ENCODE assay signal across 14 cellular contexts in genomic region chr2:66461751-66462150, GRCh38. TPM values are rescaled to one million over a fixed set of nuclear protein-coding genes. Genes with fewer than 3 reads are reported as not detected.
A peak's percentile ranks its signal among the peaks of the same experiment; 100 is the strongest.
DNase-seq lines count a peak whose midpoint lies in the region; ATAC-seq and TF ChIP-seq lines count a peak whose summit lies in the region.
"Had no signal": no experiment of that assay in that cellular context is flagged by ENCODE, and none has a peak within 500 bp of the region (broad histone marks: within the 10 kb centered on the region; RNA-seq: fewer than 3 reads in every experiment).

No MANE protein-coding gene starts in this region.

- H3K27ac Mint-ChIP-seq in endodermal cell (no peak overlapping the region), nephron (peak overlapping the region; percentile 58 to 79 (median 63))
- no peak overlapping the region for H3K27ac Mint-ChIP-seq in activated naive CD8-positive, alpha-beta T cell treated with anti-CD3 and anti-CD28 coated beads for 36 hours
- no peak overlapping the region for H3K27ac Mint-ChIP-seq in stimulated activated naive B cell treated with anti-CD40 and anti-IgM and Interleukin-4, amounts not matched to agents 10 μg/mL and 1 μg/mL and 100 μg/mL, for 72 hours

- H3K27me3 Mint-ChIP-seq in endodermal cell (ENCODE audit: insufficient read depth) (peaks cover 15% of the 10 kb centered on the region), nephron (ENCODE audit: low read depth) (no peaks in the 10 kb centered on the region)
- H3K27me3 Mint-ChIP-seq in activated naive CD8-positive, alpha-beta T cell treated with anti-CD3 and anti-CD28 coated beads for 36 hours, result peaks cover 5% of the 10 kb centered on the region
- H3K27me3 Mint-ChIP-seq in stimulated activated naive B cell treated with anti-CD40 and anti-IgM and Interleukin-4, amounts not matched to agents 10 μg/mL and 1 μg/mL and 100 μg/mL, for 72 hours, result no peaks in the 10 kb centered on the region

- H3K9me3 ChIP-seq in SK-N-MC (ENCODE audit: low read depth, low read length), result no peaks in the 10 kb centered on the region
- H3K9me3 ChIP-seq in endodermal cell (ENCODE audit: control insufficient read depth, low read length), result no peaks in the 10 kb centered on the region

- no peak overlapping the region for H3K4me3 Mint-ChIP-seq in endodermal cell
- H3K4me3 Mint-ChIP-seq in nephron, result peak overlapping the region; percentile 33 to 53 (median 44)
- H3K4me3 Mint-ChIP-seq in activated naive CD8-positive, alpha-beta T cell treated with anti-CD3 and anti-CD28 coated beads for 36 hours, result no peak overlapping the region
- no peak overlapping the region for H3K4me3 Mint-ChIP-seq in stimulated activated naive B cell treated with anti-CD40 and anti-IgM and Interleukin-4, amounts not matched to agents 10 μg/mL and 1 μg/mL and 100 μg/mL, for 72 hours

- H3K9ac ChIP-seq in SK-N-MC (ENCODE audit: insufficient read length), result no peak overlapping the region
- no peak overlapping the region for H3K9ac ChIP-seq in endodermal cell (ENCODE audit: extremely low read depth, low read length, poor library complexity, severe bottlenecking)

- 78 to 96% methylated on average over 2 of the region's 2 CpGs for WGBS in endodermal cell (ENCODE audit: insufficient coverage in 1 of 2, insufficient read length in 1 of 2), 2 experiments

- ATAC-seq in stimulated activated naive B cell treated with anti-CD40 and anti-IgM and Interleukin-4, amounts not matched to agents 10 μg/mL and 1 μg/mL and 100 μg/mL, for 72 hours (replicated peaks), result no peak
- ATAC-seq: HepG2, Panc1 had no signal

- peaks cover 100% of the 10 kb centered on the region for H3K36me3 ChIP-seq in SK-N-MC (ENCODE audit: insufficient read depth, low read length)
- no peaks in the 10 kb centered on the region for H3K36me3 ChIP-seq in endodermal cell (ENCODE audit: control insufficient read depth, insufficient read depth, low read length)

- no peak for DNase-seq in SK-N-MC (ENCODE audit: low read depth, low spot score)
- no peak for DNase-seq in endodermal cell
- DNase-seq in substantia nigra (lab: John Stamatoyannopoulos, UW), result no peak
- no peak for DNase-seq in activated naive CD8-positive, alpha-beta T cell treated with anti-CD3 and anti-CD28 coated beads for 36 hours
- no peak for DNase-seq in occipital lobe (lab: John Stamatoyannopoulos, UW)
- no peak for DNase-seq in stimulated activated naive B cell treated with anti-CD40 and anti-IgM and Interleukin-4, amounts not matched to agents 10 μg/mL and 1 μg/mL and 100 μg/mL, for 72 hours
- DNase-seq: ACHN, DMS79, KG1, MV-4-11, NCI-H1694 treated with DMSO at 0.1 percent for 48 hours had no signal

- H3K36me3 Mint-ChIP-seq in endodermal cell (ENCODE audit: low read depth) (no peaks in the 10 kb centered on the region), nephron (ENCODE audit: low read depth) (peaks cover 87% of the 10 kb centered on the region)
- no peaks in the 10 kb centered on the region for H3K36me3 Mint-ChIP-seq in activated naive CD8-positive, alpha-beta T cell treated with anti-CD3 and anti-CD28 coated beads for 36 hours
- H3K36me3 Mint-ChIP-seq in stimulated activated naive B cell treated with anti-CD40 and anti-IgM and Interleukin-4, amounts not matched to agents 10 μg/mL and 1 μg/mL and 100 μg/mL, for 72 hours, result no peaks in the 10 kb centered on the region

- H3K27ac ChIP-seq in SK-N-MC, result peak overlapping the region; percentile 87
- H3K27ac ChIP-seq in endodermal cell (ENCODE audit: low read depth, low read length), result peak overlapping the region; percentile 40
- H3K27ac ChIP-seq in substantia nigra (ENCODE audit: low read depth, low read length, poor library complexity, severe bottlenecking), result peak overlapping the region; percentile 85

- H3K27me3 ChIP-seq in endodermal cell (ENCODE audit: control insufficient read depth, insufficient read depth, low read length, poor library complexity, severe bottlenecking), result no peaks in the 10 kb centered on the region

- TF ChIP-seq CTCF in endodermal cell (conservative IDR thresholded peaks at IDR 0.05), result no peak
- no peak for TF ChIP-seq CTCF in nephron (IDR thresholded peaks at IDR 0.05; ENCODE audit: unreplicated experiment in 3 of 3)

- H3K9me3 Mint-ChIP-seq in endodermal cell (no peaks in the 10 kb centered on the region), nephron (no peaks in the 10 kb centered on the region)
- no peaks in the 10 kb centered on the region for H3K9me3 Mint-ChIP-seq in activated naive CD8-positive, alpha-beta T cell treated with anti-CD3 and anti-CD28 coated beads for 36 hours
- no peaks in the 10 kb centered on the region for H3K9me3 Mint-ChIP-seq in stimulated activated naive B cell treated with anti-CD40 and anti-IgM and Interleukin-4, amounts not matched to agents 10 μg/mL and 1 μg/mL and 100 μg/mL, for 72 hours

- H3K4me1 Mint-ChIP-seq in endodermal cell, result peaks cover 2% of the 10 kb centered on the region
- peaks cover 72% of the 10 kb centered on the region for H3K4me1 Mint-ChIP-seq in nephron
- H3K4me1 Mint-ChIP-seq in activated naive CD8-positive, alpha-beta T cell treated with anti-CD3 and anti-CD28 coated beads for 36 hours, result no peaks in the 10 kb centered on the region
- no peaks in the 10 kb centered on the region for H3K4me1 Mint-ChIP-seq in stimulated activated naive B cell treated with anti-CD40 and anti-IgM and Interleukin-4, amounts not matched to agents 10 μg/mL and 1 μg/mL and 100 μg/mL, for 72 hours

- H3K4me3 ChIP-seq in SK-N-MC (peak overlapping the region; percentile 29), endodermal cell (ENCODE audit: low read length) (no peak overlapping the region)

- no peaks in the 10 kb centered on the region for H3K4me1 ChIP-seq in endodermal cell (ENCODE audit: control insufficient read depth, insufficient read depth, low read length)

RNA-seq across cellular contexts. Expression of gene MEIS1, which starts 26.8 kb away (rescaled TPM):
- total RNA-seq in endodermal cell, result 1 to 10 TPM; 1.8 to 2.3 TPM
- 80.5 TPM for polyA plus RNA-seq in endodermal cell (2013, experiment 1 of 2)
- polyA plus RNA-seq in endodermal cell (2013, experiment 2 of 2), result 81.9 TPM
- not detected for total RNA-seq in activated naive CD8-positive, alpha-beta T cell treated with anti-CD3 and anti-CD28 coated beads for 36 hours
- total RNA-seq in occipital lobe, result 20.7 TPM

Comparison
In these comparisons a context has a peak if more than half of its experiments do, and no peak if none do; other contexts are left out.
1. H3K27ac Mint-ChIP-seq: peak in nephron (3 of 3); none in endodermal cell (single experiment), activated naive CD8-positive, alpha-beta T cell treated with anti-CD3 and anti-CD28 coated beads for 36 hours (single experiment) and stimulated activated naive B cell treated with anti-CD40 and anti-IgM and Interleukin-4, amounts not matched to agents 10 μg/mL and 1 μg/mL and 100 μg/mL, for 72 hours (single experiment).
2. H3K4me3 Mint-ChIP-seq: peak in nephron (3 of 3); none in endodermal cell (single experiment), activated naive CD8-positive, alpha-beta T cell treated with anti-CD3 and anti-CD28 coated beads for 36 hours (single experiment) and stimulated activated naive B cell treated with anti-CD40 and anti-IgM and Interleukin-4, amounts not matched to agents 10 μg/mL and 1 μg/mL and 100 μg/mL, for 72 hours (0 of 2).
3. Peak in every context shown above with its lines, with median percentiles within 50 percentile points of each other: H3K27ac ChIP-seq.